Comparison of ENCODE assay signal across 9 cellular contexts in genomic region chr12:27781680-27782079, GRCh38. TPM values are rescaled to one million over a fixed set of nuclear protein-coding genes. Genes with fewer than 3 reads are reported as not detected.
DNase-seq lines count a peak whose midpoint lies in the region; ATAC-seq and TF ChIP-seq lines count a peak whose summit lies in the region.
"Had no signal": no experiment of that assay in that cellular context is flagged by ENCODE, and none has a peak within 500 bp of the region (broad histone marks: within the 10 kb centered on the region; RNA-seq: fewer than 3 reads in every experiment).

No MANE protein-coding gene starts in this region.

- peaks cover 41% of the 10 kb centered on the region for H3K36me3 Mint-ChIP-seq in brain

- no peaks in the 10 kb centered on the region for H3K27me3 ChIP-seq in HUES6 (ENCODE audit: control insufficient read depth, insufficient read depth, low read length)
- no peaks in the 10 kb centered on the region for H3K27me3 ChIP-seq in muscle layer of duodenum (ENCODE audit: low read depth, low read length)

- ATAC-seq in HG03039 (IDR thresholded peaks at IDR 0.05; ENCODE audit: unreplicated experiment) (no peak), HG03095 (IDR thresholded peaks at IDR 0.05; ENCODE audit: unreplicated experiment) (no peak), HG02981 (IDR thresholded peaks at IDR 0.05; ENCODE audit: unreplicated experiment) (no peak)

- no peaks in the 10 kb centered on the region for H3K9me3 ChIP-seq in HUES6 (ENCODE audit: control insufficient read depth, insufficient read depth, low read depth, low read length)
- H3K9me3 ChIP-seq in muscle layer of duodenum (ENCODE audit: control insufficient read depth in 1 of 2, low read length in 2 of 2) = no peaks in the 10 kb centered on the region

- H3K36me3 ChIP-seq in HUES6 (ENCODE audit: control insufficient read depth, insufficient read depth, low read length) (peaks cover 3% of the 10 kb centered on the region), muscle layer of duodenum (ENCODE audit: control insufficient read depth in 1 of 2, insufficient read depth in 2 of 2, low read length in 2 of 2) (no peaks in the 10 kb centered on the region)

- no peak for TF ChIP-seq CTCF in brain (conservative IDR thresholded peaks at IDR 0.05)

- peaks cover 0 to 3% (median 0%) of the 10 kb centered on the region in 5 experiments for H3K9me3 Mint-ChIP-seq in brain

- H3K4me3 ChIP-seq in HUES6 (ENCODE audit: low read depth, low read length) (peak overlapping the region; percentile 89; the same call in 1 of the 2 replicates), muscle layer of duodenum (ENCODE audit: low read depth in 1 of 2, low read length in 2 of 2) (peak overlapping the region; percentile 89 to 93)

- peaks cover 3% of the 10 kb centered on the region for H3K27me3 Mint-ChIP-seq in brain

- peak overlapping the region; percentile 63 to 93 (median 81) for H3K27ac Mint-ChIP-seq in brain

- H3K4me1 Mint-ChIP-seq in brain = peaks cover 66% of the 10 kb centered on the region

- DNase-seq in Ammon's horn (ENCODE audit: low spot score) (peak; percentile 5), NCI-H82 (lab: John Stamatoyannopoulos, UW) (no peak)
- DNase-seq: activated gamma-delta T cell treated with Interleukin-2 at 50 U/mL for 16 hours had no signal

- peaks cover 27% of the 10 kb centered on the region for H3K4me1 ChIP-seq in HUES6 (ENCODE audit: control insufficient read depth, insufficient read depth, low read length)
- peaks cover 4 to 44% of the 10 kb centered on the region in 2 donors for H3K4me1 ChIP-seq in muscle layer of duodenum (ENCODE audit: control insufficient read depth in 1 of 2, insufficient read depth in 2 of 2, low read length in 2 of 2)

- peak overlapping the region; percentile 79 to 84 (median 82) for H3K4me3 Mint-ChIP-seq in brain

- no peak overlapping the region for H3K27ac ChIP-seq in HUES6 (ENCODE audit: low read depth, low read length)
- peak overlapping the region; percentile 91 for H3K27ac ChIP-seq in muscle layer of duodenum (ENCODE audit: low read length)

- H3K9ac ChIP-seq in HUES6 (ENCODE audit: low read length) = no peak overlapping the region

RNA-seq across cellular contexts. Expression of gene MANSC4, which starts 1.6 kb away (rescaled TPM):
- polyA plus RNA-seq in brain (ENCODE audit: insufficient read depth, low read depth, low replicate concordance) = not detected

RNA-seq across cellular contexts. Expression of gene KLHL42, which starts 1.6 kb away (rescaled TPM):
- polyA plus RNA-seq in brain (ENCODE audit: insufficient read depth, low read depth, low replicate concordance) = 5.6 TPM
